ENCODE assay signal across 22 cellular contexts in the genomic region with DNA sequence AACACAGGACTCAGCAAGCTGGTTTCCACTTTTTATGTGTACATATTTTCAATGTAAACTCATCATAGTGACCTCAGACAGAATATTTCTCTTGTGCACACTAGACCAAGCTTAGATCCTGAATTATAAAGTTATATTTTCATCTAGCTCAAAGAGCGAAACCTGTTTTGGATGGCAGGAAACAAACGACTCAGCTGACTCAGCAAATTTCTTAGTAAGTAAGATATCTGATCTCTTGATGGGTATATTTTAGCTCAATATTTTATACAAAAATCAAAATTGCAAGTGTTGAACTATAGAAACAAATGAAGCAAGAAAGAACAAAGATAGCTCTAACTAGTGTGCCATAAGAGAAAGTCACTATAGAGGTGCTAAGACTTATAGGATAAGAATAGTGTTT.
"Had no signal": no experiment of that assay in that cellular context is flagged by ENCODE, and none has a peak within 500 bp of the region (broad histone marks: within the 10 kb centered on the region; RNA-seq: fewer than 3 reads in every experiment).

No MANE protein-coding gene starts in this region.

- H3K27me3 ChIP-seq: dorsolateral prefrontal cortex, esophagus muscularis mucosa, foreskin keratinocyte, heart right ventricle, left lung had no signal

- H3K4me3 ChIP-seq: coronary artery, dorsolateral prefrontal cortex, esophagus muscularis mucosa, heart right ventricle, left lung, lower lobe of right lung had no signal

- DNase-seq: dermis blood vessel endothelial cell; dorsolateral prefrontal cortex; effector CD4-positive, alpha-beta T cell; effector memory CD4-positive, alpha-beta T cell; foreskin keratinocyte; glutamatergic neuron; head of caudate nucleus; heart right ventricle; hippocampal formation; left cardiac atrium; left lung; left ventricle myocardium superior; lower lobe of right lung; mesenchymal stem cell; midbrain had no signal

- H3K36me3 ChIP-seq: esophagus muscularis mucosa, heart right ventricle, left lung, lower lobe of right lung had no signal

- ATAC-seq: foreskin keratinocyte, heart right ventricle, left cardiac atrium, left lung, left ventricle myocardium superior, lower lobe of right lung had no signal

- H3K4me1 ChIP-seq: esophagus muscularis mucosa, foreskin keratinocyte, heart right ventricle, left lung, lower lobe of right lung had no signal

- H3K27ac ChIP-seq: coronary artery, dorsolateral prefrontal cortex, esophagus muscularis mucosa, foreskin keratinocyte, heart right ventricle, left lung, lower lobe of right lung had no signal

- H3K9me3 ChIP-seq: esophagus muscularis mucosa, heart right ventricle, lower lobe of right lung had no signal

- FAIRE-seq: colon, endothelial cell of umbilical vein, frontal cortex, islet of Langerhans, keratinocyte had no signal
